Comparison of ENCODE assay signal across 8 cellular contexts in genomic region chr16:70065746-70066658, GRCh38. TPM values are rescaled to one million over a fixed set of nuclear protein-coding genes. Genes with fewer than 3 reads are reported as not detected.
DNase-seq lines count a peak whose midpoint lies in the region; ATAC-seq and TF ChIP-seq lines count a peak whose summit lies in the region.
"Not testable (repeated sequence)": the region's sequence is repeated elsewhere in the genome, so short reads cannot be mapped to it uniquely, and the experiment has no call there.

No MANE protein-coding gene starts in this region.

- not testable (repeated sequence) for H3K27me3 ChIP-seq in mesenchymal stem cell (ENCODE audit: control insufficient read depth in 1 of 2, insufficient read depth in 1 of 2, low read length in 2 of 2)

- not testable (repeated sequence) for TF ChIP-seq CTCF in Calu3 (IDR thresholded peaks at IDR 0.05; ENCODE audit: unreplicated experiment)

- H3K4ac ChIP-seq in mesenchymal stem cell (ENCODE audit: low read depth in 1 of 2, low read length in 2 of 2): peak overlapping the region; percentile 24 to 87

- CTCF ChIA-PET in Calu3 (lab: Charles Lee): not testable (repeated sequence)

- H4K91ac ChIP-seq in mesenchymal stem cell (ENCODE audit: low read length): peak overlapping the region; percentile 90

- not testable (repeated sequence) for H2BK120ac ChIP-seq in mesenchymal stem cell (ENCODE audit: low read depth, low read length)

- H3K18ac ChIP-seq in mesenchymal stem cell (ENCODE audit: low read depth in 1 of 2, low read length in 2 of 2): peak overlapping the region in 1 of 2 experiments; percentile 84

- peak; percentile 96 for DNase-seq in Calu3
- peak in 72 of 76 experiments; percentile 16 to 89 (median 73) for DNase-seq in HUDEP-2 (lab: John Stamatoyannopoulos, UW; ENCODE audit: unreplicated experiment in 76 of 76)
- DNase-seq in NOMO-1 (lab: John Stamatoyannopoulos, UW; ENCODE audit: unreplicated experiment in 2 of 2): peak; percentile 81 to 84
- DNase-seq in activated CD8-positive, alpha-beta memory T cell treated with anti-CD3 and anti-CD28 coated beads for 48 hours (ENCODE audit: low read depth in 2 of 3, low spot score in 2 of 3): peak; percentile 67 to 79 (median 71)
- DNase-seq in effector memory CD8-positive, alpha-beta T cell: peak; percentile 86 to 90 (median 88)
- DNase-seq in mesenchymal stem cell: peak; percentile 85
- DNase-seq in stimulated activated CD8-positive, alpha-beta memory T cell treated with anti-CD3 and anti-CD28 coated beads, Interleukin-12 subunit alpha, Interleukin-12 subunit beta, amount 100 ng/mL, for 24 hours (ENCODE audit: extremely low read depth): peak; percentile 73

- peaks cover 23% of the 10 kb centered on the region for H3K36me3 Mint-ChIP-seq in Calu3 (ENCODE audit: insufficient read depth, unreplicated experiment)
- not testable (repeated sequence) for H3K36me3 Mint-ChIP-seq in effector memory CD8-positive, alpha-beta T cell (ENCODE audit: insufficient read depth)

- peaks cover 13% of the 10 kb centered on the region for H3K4me1 Mint-ChIP-seq in Calu3 (ENCODE audit: low read depth, unreplicated experiment)
- H3K4me1 Mint-ChIP-seq in effector memory CD8-positive, alpha-beta T cell (ENCODE audit: low read depth in 2 of 2): not testable (repeated sequence)

- H3K27me3 Mint-ChIP-seq in Calu3 (ENCODE audit: unreplicated experiment); effector memory CD8-positive, alpha-beta T cell: not testable (repeated sequence)

- intact Hi-C loops in Calu3 (cut with micrococcal nuclease; ENCODE audit: unreplicated experiment): not testable (repeated sequence)

- H3K14ac ChIP-seq in mesenchymal stem cell (ENCODE audit: low read length in 2 of 2): peak overlapping the region in 1 of 2 experiments; percentile 96

- H4K8ac ChIP-seq in mesenchymal stem cell (ENCODE audit: low read length): not testable (repeated sequence)

- peak overlapping the region; percentile 87 for H3K4me3 ChIP-seq in mesenchymal stem cell (ENCODE audit: insufficient read depth in 1 of 2, low read depth in 1 of 2, low read length in 2 of 2)

- peak; percentile 89 for ATAC-seq in GM21447 (IDR thresholded peaks at IDR 0.05; ENCODE audit: unreplicated experiment)
- ATAC-seq in effector memory CD8-positive, alpha-beta T cell (replicated peaks): peak; percentile 91

- H2BK15ac ChIP-seq in mesenchymal stem cell (ENCODE audit: low read depth, poor library complexity, severe bottlenecking): not testable (repeated sequence)

- not testable (repeated sequence) for H3K27ac ChIP-seq in mesenchymal stem cell (ENCODE audit: low read length, poor library complexity, severe bottlenecking)

- H3K23ac ChIP-seq in mesenchymal stem cell (ENCODE audit: low read length in 2 of 2): not testable (repeated sequence)

- H3K27ac Mint-ChIP-seq in Calu3 (ENCODE audit: unreplicated experiment): peak overlapping the region; percentile 64
- peak overlapping the region; percentile 68 to 69 for H3K27ac Mint-ChIP-seq in effector memory CD8-positive, alpha-beta T cell

- not testable (repeated sequence) for H3K9me3 ChIP-seq in mesenchymal stem cell (ENCODE audit: control insufficient read depth, low read length)

- peak overlapping the region; percentile 87 for H3K9ac ChIP-seq in mesenchymal stem cell (ENCODE audit: low read length)

- H3K4me2 ChIP-seq in mesenchymal stem cell (ENCODE audit: low read length, poor library complexity, severe bottlenecking): peak overlapping the region; percentile 47

- not testable (repeated sequence) for H3K36me3 ChIP-seq in mesenchymal stem cell (ENCODE audit: control insufficient read depth in 1 of 2, insufficient read depth in 2 of 2, low read depth in 1 of 2, low read length in 2 of 2)

- H2AK5ac ChIP-seq in mesenchymal stem cell (ENCODE audit: low read length, severe bottlenecking): not testable (repeated sequence)

- H3K79me1 ChIP-seq in mesenchymal stem cell (replicated peaks; ENCODE audit: low read length, poor library complexity, severe bottlenecking): not testable (repeated sequence)

- not testable (repeated sequence) for BruUV-seq in Calu3 (replicated peaks; lab: Mats Ljungman, UMichigan)

- WGBS in mesenchymal stem cell: 0% methylated on average over 26 of the region's 62 CpGs

- H2BK12ac ChIP-seq in mesenchymal stem cell (ENCODE audit: low read length in 2 of 2): not testable (repeated sequence)

- H3K9me3 Mint-ChIP-seq in Calu3 (ENCODE audit: low read depth, unreplicated experiment); effector memory CD8-positive, alpha-beta T cell: not testable (repeated sequence)

- peak overlapping the region; percentile 71 for H2AFZ ChIP-seq in mesenchymal stem cell (ENCODE audit: low read depth, low read length)

- H2BK5ac ChIP-seq in mesenchymal stem cell (ENCODE audit: low read depth, low read length, poor library complexity, severe bottlenecking): not testable (repeated sequence)

- not testable (repeated sequence) for H3K4me1 ChIP-seq in mesenchymal stem cell (ENCODE audit: control insufficient read depth, insufficient read depth, low read depth, low read length)

- H3K4me3 Mint-ChIP-seq in Calu3 (ENCODE audit: low read depth, unreplicated experiment): peak overlapping the region; percentile 78
- peak overlapping the region; percentile 79 to 80 for H3K4me3 Mint-ChIP-seq in effector memory CD8-positive, alpha-beta T cell

RNA-seq across cellular contexts. Expression of gene PDPR, which starts 48.1 kb away (rescaled TPM):
- 30.3 and 31.9 TPM in 2 replicates for total RNA-seq in Calu3 (2022)
- polyA plus RNA-seq in mesenchymal stem cell (2013, experiment 1 of 2): 12.3 TPM
- 11.2 TPM for polyA plus RNA-seq in mesenchymal stem cell (2013, experiment 2 of 2)
